9 cellular contexts compared by ENCODE assay signal in genomic region chr10:61937631-61938284, GRCh38. TPM values are rescaled to one million over a fixed set of nuclear protein-coding genes. Genes with fewer than 3 reads are reported as not detected.
DNase-seq lines count a peak whose midpoint lies in the region; ATAC-seq, FAIRE-seq and TF ChIP-seq lines count a peak whose summit lies in the region.
"Had no signal": no experiment of that assay in that cellular context is flagged by ENCODE, and none has a peak within 500 bp of the region (broad histone marks: within the 10 kb centered on the region; RNA-seq: fewer than 3 reads in every experiment).

No MANE protein-coding gene starts in this region.

- no peak overlapping the region for H3K4me2 ChIP-seq in mesenchymal stem cell (ENCODE audit: low read length, poor library complexity, severe bottlenecking)

- peaks cover 0 to 24% of the 10 kb centered on the region in 2 experiments for H3K36me3 ChIP-seq in mesenchymal stem cell (ENCODE audit: control insufficient read depth in 1 of 2, insufficient read depth in 2 of 2, low read depth in 1 of 2, low read length in 2 of 2)

- peak overlapping the region; percentile 68 for H2BK5ac ChIP-seq in mesenchymal stem cell (ENCODE audit: low read depth, low read length, poor library complexity, severe bottlenecking)

- H3K23ac ChIP-seq in mesenchymal stem cell (ENCODE audit: low read length in 2 of 2), result no peak overlapping the region

- TF ChIP-seq POLR2A in H54 (IDR thresholded peaks at IDR 0.05; ENCODE audit: low read depth, low read length), result no peak

- no peak overlapping the region for H2BK15ac ChIP-seq in mesenchymal stem cell (ENCODE audit: low read depth, poor library complexity, severe bottlenecking)

- DNase-seq in A172 (ENCODE audit: low spot score) (peak; percentile 25), H54 (ENCODE audit: insufficient read length, low spot score) (no peak), amniotic epithelial cell (ENCODE audit: low read depth) (peak; percentile 79), mesenchymal stem cell (peak; percentile 80)
- DNase-seq: activated gamma-delta T cell had no signal

- H4K8ac ChIP-seq in mesenchymal stem cell (ENCODE audit: low read length), result no peak overlapping the region

- no peak overlapping the region for H4K91ac ChIP-seq in mesenchymal stem cell (ENCODE audit: low read length)

- no peak overlapping the region for H3K14ac ChIP-seq in mesenchymal stem cell (ENCODE audit: low read length in 2 of 2)

- H2AFZ ChIP-seq in mesenchymal stem cell (ENCODE audit: low read depth, low read length), result no peak overlapping the region

- H3K4me3 ChIP-seq in mesenchymal stem cell (ENCODE audit: insufficient read depth in 1 of 2, low read depth in 1 of 2, low read length in 2 of 2), result peak overlapping the region in 1 of 2 experiments; percentile 46

- ATAC-seq in GM18511 (IDR thresholded peaks at IDR 0.05; ENCODE audit: unreplicated experiment) (no peak), GM21529 (IDR thresholded peaks at IDR 0.05; ENCODE audit: unreplicated experiment) (no peak), HG03521 (IDR thresholded peaks at IDR 0.05; ENCODE audit: unreplicated experiment) (no peak), HG03025 (IDR thresholded peaks at IDR 0.05; ENCODE audit: low FRiP score, unreplicated experiment) (no peak)

- peak overlapping the region in 1 of 2 experiments; percentile 59 for H3K18ac ChIP-seq in mesenchymal stem cell (ENCODE audit: low read depth in 1 of 2, low read length in 2 of 2)

- no peaks in the 10 kb centered on the region for H3K9me3 ChIP-seq in mesenchymal stem cell (ENCODE audit: control insufficient read depth, low read length)

- peak overlapping the region; percentile 76 for H2AK5ac ChIP-seq in mesenchymal stem cell (ENCODE audit: low read length, severe bottlenecking)

- no peak overlapping the region for H2BK120ac ChIP-seq in mesenchymal stem cell (ENCODE audit: low read depth, low read length)

- H3K27ac ChIP-seq in mesenchymal stem cell (ENCODE audit: low read length, poor library complexity, severe bottlenecking), result peak overlapping the region; percentile 67

- 10% methylated on average over 1 of the region's 1 CpG for WGBS in mesenchymal stem cell

- peak overlapping the region; percentile 80 for H3K9ac ChIP-seq in mesenchymal stem cell (ENCODE audit: low read length)

- no peaks in the 10 kb centered on the region for H3K27me3 ChIP-seq in mesenchymal stem cell (ENCODE audit: control insufficient read depth in 1 of 2, insufficient read depth in 1 of 2, low read length in 2 of 2)

- H3K4ac ChIP-seq in mesenchymal stem cell (ENCODE audit: low read depth in 1 of 2, low read length in 2 of 2), result peak overlapping the region in 1 of 2 experiments; percentile 49

- FAIRE-seq in H54 (lab: Jason Lieb, UNC), result peak; percentile 87

- peaks cover 17% of the 10 kb centered on the region for H3K79me1 ChIP-seq in mesenchymal stem cell (replicated peaks; ENCODE audit: low read length, poor library complexity, severe bottlenecking)

- peaks cover 1% of the 10 kb centered on the region for H3K4me1 ChIP-seq in mesenchymal stem cell (ENCODE audit: control insufficient read depth, insufficient read depth, low read depth, low read length)

- no peak overlapping the region for H2BK12ac ChIP-seq in mesenchymal stem cell (ENCODE audit: low read length in 2 of 2)

RNA-seq across cellular contexts. Expression of gene ARID5B, which starts 36.3 kb away (rescaled TPM):
- total RNA-seq in A172 (2014; rRNA removed; shearing (Covaris generic)), result 17.6 and 18.0 TPM in 2 replicates
- 61.5 TPM for polyA plus RNA-seq in mesenchymal stem cell (2013, experiment 1 of 2)
- polyA plus RNA-seq in mesenchymal stem cell (2013, experiment 2 of 2), result 57.0 TPM
